Comparison of ENCODE assay signal across 3 cellular contexts in genomic region chr11:119139276-119139675, GRCh38. TPM values are rescaled to one million over a fixed set of nuclear protein-coding genes. Genes with fewer than 3 reads are reported as not detected.
"Had no signal": no experiment of that assay in that cellular context is flagged by ENCODE, and none has a peak within 500 bp of the region (broad histone marks: within the 10 kb centered on the region; RNA-seq: fewer than 3 reads in every experiment).

No MANE protein-coding gene starts in this region.

RNA-seq across cellular contexts. Expression of gene ABCG4, which starts 9.6 kb away (rescaled TPM):
- total RNA-seq: hepatocyte, left colon, lung microvascular endothelial cell had no signal
